Comparison of ENCODE assay signal across 34 cellular contexts in genomic region chr12:130743176-130743575, GRCh38. TPM values are rescaled to one million over a fixed set of nuclear protein-coding genes. Genes with fewer than 3 reads are reported as not detected.
"Had no signal": no experiment of that assay in that cellular context is flagged by ENCODE, and none has a peak within 500 bp of the region (broad histone marks: within the 10 kb centered on the region; RNA-seq: fewer than 3 reads in every experiment).

No MANE protein-coding gene starts in this region.

- H3K27me3 ChIP-seq: ascending aorta had no signal

- H3K4me3 ChIP-seq: ascending aorta, breast epithelium had no signal

- H3K27ac ChIP-seq: ascending aorta, breast epithelium, WERI-Rb-1 had no signal

- FAIRE-seq: TTC549 had no signal

- H3K4me1 ChIP-seq: ascending aorta, breast epithelium had no signal

- H3K36me3 ChIP-seq: ascending aorta, breast epithelium, WERI-Rb-1 had no signal

- DNase-seq: activated CD4-positive, alpha-beta memory T cell treated with anti-CD3 and anti-CD28 coated beads, Interleukin-2, amount 10 ng/mL, durations not matched to agents 7 days and 5 days; activated CD4-positive, alpha-beta T cell treated with anti-CD3 and anti-CD28 coated beads for 1 hour; activated CD4-positive, alpha-beta T cell treated with anti-CD3 and anti-CD28 coated beads for 36 hours; activated CD4-positive, alpha-beta T cell treated with anti-CD3 and anti-CD28 coated beads for 48 hours; activated CD4-positive, alpha-beta T cell treated with anti-CD3 and anti-CD28 coated beads, Interleukin-2, amount 10 ng/mL, durations not matched to agents 7 days and 5 days; activated CD4-positive, alpha-beta T cell treated with anti-CD3 and anti-CD28 coated beads, Interleukin-2, amount 50 U/mL, for 48 hours; activated CD4-positive, CD25-positive, alpha-beta regulatory T cell; activated CD8-positive, alpha-beta memory T cell treated with anti-CD3 and anti-CD28 coated beads for 24 hours; activated CD8-positive, alpha-beta memory T cell treated with anti-CD3 and anti-CD28 coated beads, Interleukin-2, amount 10 ng/mL, durations not matched to agents 7 days and 5 days; activated CD8-positive, alpha-beta memory T cell treated with anti-CD3 and anti-CD28 coated beads, Interleukin-2, amount 50 U/mL, for 48 hours; activated CD8-positive, alpha-beta T cell treated with anti-CD3 and anti-CD28 coated beads, Interleukin-2, amount 10 ng/mL, durations not matched to agents 7 days and 5 days; activated effector memory CD4-positive, alpha-beta T cell treated with Interleukin-2 at 50 U/mL for 16 hours; activated gamma-delta T cell; activated naive CD4-positive, alpha-beta T cell treated with anti-CD3 and anti-CD28 coated beads, Interleukin-2, amount 10 ng/mL, durations not matched to agents 7 days and 5 days; activated naive CD4-positive, alpha-beta T cell treated with Interleukin-2 at 50 U/mL for 16 hours; activated naive CD8-positive, alpha-beta T cell treated with anti-CD3 and anti-CD28 coated beads, Interleukin-2, amount 10 ng/mL, durations not matched to agents 7 days and 5 days; activated naive CD8-positive, alpha-beta T cell treated with anti-CD3 and anti-CD28 coated beads, Interleukin-2, amount 50 U/mL, for 24 hours; activated T-cell treated with anti-CD3 and anti-CD28 coated beads, Interleukin-2, amount 50 U/mL, for 24 hours; activated T-cell treated with anti-CD3 and anti-CD28 coated beads, Interleukin-2, amount 50 U/mL, for 48 hours; amygdala; anterior cingulate cortex; central memory CD4-positive, alpha-beta T cell; SW 1271; T-helper 1 cell; T-helper 2 cell; T-helper 9 cell; WERI-Rb-1 had no signal

- ATAC-seq: activated CD4-positive, alpha-beta T cell treated with anti-CD3 and anti-CD28 coated beads for 36 hours; activated CD4-positive, CD25-positive, alpha-beta regulatory T cell treated with anti-CD3 and anti-CD28 coated beads, Interleukin-2, amount 50 U/mL, for 24 hours; activated CD8-positive, alpha-beta memory T cell treated with anti-CD3 and anti-CD28 coated beads, Interleukin-2, amount 10 ng/mL, durations not matched to agents 7 days and 5 days; activated CD8-positive, alpha-beta T cell treated with anti-CD3 and anti-CD28 coated beads, Interleukin-2, amount 10 ng/mL, durations not matched to agents 7 days and 5 days; activated naive CD8-positive, alpha-beta T cell treated with anti-CD3 and anti-CD28 coated beads, Interleukin-2, amount 50 U/mL, for 24 hours; WTC11 had no signal

RNA-seq across cellular contexts. Expression of gene RIMBP2, which starts 27.1 kb away (rescaled TPM):
- total RNA-seq: activated CD4-positive, alpha-beta memory T cell treated with anti-CD3 and anti-CD28 coated beads, Interleukin-2, amount 10 ng/mL, durations not matched to agents 7 days and 5 days; activated CD4-positive, alpha-beta T cell treated with anti-CD3 and anti-CD28 coated beads for 36 hours; activated CD4-positive, alpha-beta T cell treated with anti-CD3 and anti-CD28 coated beads, Interleukin-2, amount 10 ng/mL, durations not matched to agents 7 days and 5 days; activated CD8-positive, alpha-beta memory T cell treated with anti-CD3 and anti-CD28 coated beads, Interleukin-2, amount 10 ng/mL, durations not matched to agents 7 days and 5 days; activated CD8-positive, alpha-beta T cell treated with anti-CD3 and anti-CD28 coated beads, Interleukin-2, amount 10 ng/mL, durations not matched to agents 7 days and 5 days; activated naive CD8-positive, alpha-beta T cell treated with anti-CD3 and anti-CD28 coated beads, Interleukin-2, amount 10 ng/mL, durations not matched to agents 7 days and 5 days; activated T-helper 2 cell treated with anti-CD3 and anti-CD28 coated beads, Interferon-gamma antibody, Interleukin-2, Interleukin-4, amounts not matched to agents 10 μg/mL and 5 μg/mL and 100 μg/mL, durations not matched to agents 14 hours and 24 hours and 36 hours; ascending aorta; cardiac septum had no signal
